In genomic region chr1:153616885-153617428, GRCh38 we compare ENCODE assay signal across 15 cellular contexts. TPM values are rescaled to one million over a fixed set of nuclear protein-coding genes. Genes with fewer than 3 reads are reported as not detected.
A peak's percentile ranks its signal among the peaks of the same experiment; 100 is the strongest.
DNase-seq lines count a peak whose midpoint lies in the region; FAIRE-seq and TF ChIP-seq lines count a peak whose summit lies in the region.
"Had no signal": no experiment of that assay in that cellular context is flagged by ENCODE, and none has a peak within 500 bp of the region (broad histone marks: within the 10 kb centered on the region; RNA-seq: fewer than 3 reads in every experiment).

No MANE protein-coding gene starts in this region.

- H3K9me3 ChIP-seq in kidney (ENCODE audit: control insufficient read depth in 1 of 2, low read length in 2 of 2) (no peaks in the 10 kb centered on the region), subcutaneous abdominal adipose tissue (ENCODE audit: control insufficient read depth in 5 of 5, low read length in 5 of 5) (no peaks in the 10 kb centered on the region)

- H3K27me3 Mint-ChIP-seq in MCF 10A (ENCODE audit: insufficient read depth, unreplicated experiment), result no peaks in the 10 kb centered on the region
- H3K27me3 Mint-ChIP-seq: activated B cell treated with CpG ODN at 0.5 μM for 24 hours, memory B cell had no signal

- POLR2A ChIA-PET in MCF 10A (lab: Yijun Ruan, JAX), result interaction anchor here (0.6 to 46.1 kb wide), 22 partner anchors 1 to 373 kb away, joined by 3 to 1272 read pairs (median 6); partner anchors contain the start of genes CHTOP, ILF2, JTB and RPS27

- H3K4me1 ChIP-seq in kidney (ENCODE audit: control insufficient read depth in 1 of 2, insufficient read depth in 1 of 2, low read depth in 1 of 2, low read length in 2 of 2) (peaks cover 6 to 10% of the 10 kb centered on the region in 2 donors), subcutaneous abdominal adipose tissue (ENCODE audit: control insufficient read depth in 5 of 5, insufficient read depth in 5 of 5, low read length in 5 of 5) (peaks cover 5 to 38% (median 22%) of the 10 kb centered on the region in 5 donors)

- intact Hi-C loops in MCF 10A (cut with micrococcal nuclease) (loop anchor here (1.0 to 5.0 kb wide), 3 partner anchors 45 to 370 kb away; partner anchors contain the start of gene RAB13), kidney (cut with DNase I) (no loop called here)

- H3K36me3 Mint-ChIP-seq in MCF 10A (ENCODE audit: insufficient read depth, unreplicated experiment), result peaks cover 30% of the 10 kb centered on the region
- H3K36me3 Mint-ChIP-seq: memory B cell had no signal

- H3K27ac ChIP-seq in kidney (ENCODE audit: low read depth in 2 of 2, low read length in 2 of 2) (peak overlapping the region; percentile 9 to 41), subcutaneous abdominal adipose tissue (ENCODE audit: low read depth, low read length) (peak overlapping the region; percentile 72)
- H3K27ac ChIP-seq: cardiac muscle cell had no signal

- FAIRE-seq in kidney (lab: Jason Lieb, UNC), result no peak

- BruUV-seq in MCF 10A (replicated peaks; lab: Mats Ljungman, UMichigan), result no TSS peak

- H3K36me3 ChIP-seq in kidney (ENCODE audit: control insufficient read depth in 1 of 2, insufficient read depth in 2 of 2, low read length in 2 of 2), result no peaks in the 10 kb centered on the region
- peaks cover 0 to 24% (median 15%) of the 10 kb centered on the region in 5 donors for H3K36me3 ChIP-seq in subcutaneous abdominal adipose tissue (ENCODE audit: control insufficient read depth in 5 of 5, insufficient read depth in 5 of 5, low read length in 5 of 5)
- H3K36me3 ChIP-seq: cardiac muscle cell had no signal

- peak overlapping the region in 1 of 2 donors; percentile 37 for H3K9ac ChIP-seq in kidney (ENCODE audit: low read length in 2 of 2)
- H3K9ac ChIP-seq in subcutaneous abdominal adipose tissue (ENCODE audit: low read length in 5 of 5), result peak overlapping the region in 3 of 5 donors; percentile 5 to 43 (median 26)

- CTCF ChIA-PET in MCF 10A (lab: Yijun Ruan, JAX), result interaction anchor here (0.6 to 11.8 kb wide), 16 partner anchors 9 to 1618 kb away, joined by 3 to 214 read pairs (median 7); partner anchors contain the start of genes CHTOP, S100A1 and S100A13

- peak overlapping the region; percentile 90 for H3K4me3 Mint-ChIP-seq in MCF 10A (ENCODE audit: unreplicated experiment)
- H3K4me3 Mint-ChIP-seq: activated B cell treated with CpG ODN at 0.5 μM for 24 hours, memory B cell had no signal

- H3K9me3 Mint-ChIP-seq in MCF 10A (ENCODE audit: unreplicated experiment), result no peaks in the 10 kb centered on the region
- H3K9me3 Mint-ChIP-seq: activated B cell treated with CpG ODN at 0.5 μM for 24 hours, memory B cell had no signal

- no peak for TF ChIP-seq POLR2A in erythroblast (IDR thresholded peaks at IDR 0.05; ENCODE audit: low read length)

- peaks cover 47% of the 10 kb centered on the region for H3K4me1 Mint-ChIP-seq in MCF 10A (ENCODE audit: insufficient read depth, unreplicated experiment)
- H3K4me1 Mint-ChIP-seq: activated B cell treated with CpG ODN at 0.5 μM for 24 hours, memory B cell had no signal

- no peak overlapping the region for H3K4me3 ChIP-seq in kidney (ENCODE audit: low read length in 2 of 2)
- H3K4me3 ChIP-seq in subcutaneous abdominal adipose tissue (ENCODE audit: low read depth in 1 of 5, low read length in 5 of 5), result no peak overlapping the region
- H3K4me3 ChIP-seq: cardiac muscle cell had no signal

- TF ChIP-seq CTCF in MCF 10A (IDR thresholded peaks at IDR 0.05; ENCODE audit: unreplicated experiment) (no peak), kidney (IDR thresholded peaks at IDR 0.05; ENCODE audit: borderline replicate concordance, extremely low read depth, insufficient read depth) (no peak)

- no peaks in the 10 kb centered on the region for H3K27me3 ChIP-seq in subcutaneous abdominal adipose tissue (ENCODE audit: control insufficient read depth in 5 of 5, insufficient read depth in 4 of 5, low read length in 5 of 5)
- H3K27me3 ChIP-seq: cardiac muscle cell had no signal

- H3K27ac Mint-ChIP-seq in MCF 10A (ENCODE audit: low read depth, unreplicated experiment), result peak overlapping the region; percentile 76
- H3K27ac Mint-ChIP-seq: activated B cell treated with CpG ODN at 0.5 μM for 24 hours, memory B cell had no signal

- DNase-seq in DMS79 (lab: John Stamatoyannopoulos, UW) (peak; percentile 14), DMS79 treated with DMSO at 0.1 percent for 48 hours (lab: John Stamatoyannopoulos, UW) (no peak), MCF 10A (ENCODE audit: unreplicated experiment) (peak; percentile 84), kidney (peak; percentile 66), erythroblast (lab: John Stamatoyannopoulos, UW) (no peak), SHP77 (lab: John Stamatoyannopoulos, UW) (no peak), NCI-H2171 (lab: John Stamatoyannopoulos, UW) (no peak)
- DNase-seq: 8988T, activated B cell treated with CpG ODN at 0.5 μM for 24 hours, foreskin fibroblast, retina, SIG-M5 had no signal

RNA-seq across cellular contexts. Expression of gene S100A14, which starts 0.8 kb away (rescaled TPM):
- 264 and 332 TPM in 2 replicates for total RNA-seq in MCF 10A (2022)
- total RNA-seq in kidney, result 75.9 TPM
- 35.6 TPM for polyA plus RNA-seq in kidney (ENCODE audit: insufficient read depth, low read depth, low replicate concordance)
- total RNA-seq: activated B cell treated with CpG ODN at 0.5 μM for 24 hours had no signal

RNA-seq across cellular contexts. Expression of gene S100A16, which starts 4.0 kb away (rescaled TPM):
- total RNA-seq in MCF 10A (2022), result 1,014 and 1,213 TPM in 2 replicates
- 119 TPM for total RNA-seq in kidney
- polyA plus RNA-seq in kidney (ENCODE audit: insufficient read depth, low read depth, low replicate concordance), result 174 TPM
- total RNA-seq: activated B cell treated with CpG ODN at 0.5 μM for 24 hours had no signal

RNA-seq across cellular contexts. Expression of gene S100A13, which starts 10.3 kb away (rescaled TPM):
- total RNA-seq in MCF 10A (2022) (210 and 236 TPM in 2 replicates), kidney (225 TPM)
- polyA plus RNA-seq in kidney (ENCODE audit: insufficient read depth, low read depth, low replicate concordance), result 299 TPM

RNA-seq across cellular contexts. Expression of gene S100A1, which starts 11.3 kb away (rescaled TPM):
- 0.74 TPM in 1 of 2 replicates, not detected in the other for total RNA-seq in MCF 10A (2022)
- 83.1 TPM for total RNA-seq in kidney
- 332 TPM for polyA plus RNA-seq in kidney (ENCODE audit: insufficient read depth, low read depth, low replicate concordance)
- polyA plus RNA-seq: cardiac muscle cell had no signal

RNA-seq across cellular contexts. Expression of gene CHTOP, which starts 16.9 kb away (rescaled TPM):
- total RNA-seq in MCF 10A (2022), result 147 and 156 TPM in 2 replicates
- 83.6 TPM for total RNA-seq in kidney
- 71.1 TPM for polyA plus RNA-seq in kidney (ENCODE audit: insufficient read depth, low read depth, low replicate concordance)

Comparison
In these comparisons a context has a peak if more than half of its experiments do, and no peak if none do; other contexts are left out.
1. DNase-seq: peak in DMS79 (single experiment), MCF 10A (single experiment) and kidney (single experiment); none in DMS79 treated with DMSO at 0.1 percent for 48 hours (single experiment), erythroblast (0 of 2), SHP77 (0 of 2) and NCI-H2171 (single experiment).